Comparison of ENCODE assay signal across 8 cellular contexts in genomic region chr20:39048000-39048696, GRCh38.
DNase-seq lines count a peak whose midpoint lies in the region; ATAC-seq lines count a peak whose summit lies in the region.

No MANE protein-coding gene starts in this region.

- ATAC-seq in HG02610 (IDR thresholded peaks at IDR 0.05; ENCODE audit: unreplicated experiment) = peak; percentile 44
- ATAC-seq in left colon = peak; percentile 82
- no peak for ATAC-seq in GM18870 (IDR thresholded peaks at IDR 0.05; ENCODE audit: unreplicated experiment)

- intact Hi-C loops in left colon (cut with DNase I, micrococcal nuclease) = loop anchor here in 1 of 2 donors (5.0 kb wide), 1 partner anchor 121 kb away; the partner anchor contains the start of gene FAM83D

- DNase-seq in ELR (ENCODE audit: low read depth) (peak; percentile 80), NCI-H2227 treated with DMSO at 0.1 percent for 48 hours (lab: John Stamatoyannopoulos, UW) (peak; percentile 47), cerebellar cortex (ENCODE audit: low spot score) (peak; percentile 78), left colon (peak; percentile 68 to 87)
- DNase-seq in activated CD4-positive, alpha-beta T cell treated with anti-CD3 and anti-CD28 coated beads for 1 hour = peak; percentile 48
- peak; percentile 44 for DNase-seq in stimulated activated CD4-positive, alpha-beta T cell treated with anti-CD3 and anti-CD28 coated beads, Interleukin-2, amount 100 ng/mL, for 4 hours (ENCODE audit: low read depth)
